In genomic region chr11:65555693-65556231, GRCh38 we compare ENCODE assay signal across 8 cellular contexts.
A peak's percentile ranks its signal among the peaks of the same experiment; 100 is the strongest.
DNase-seq lines count a peak whose midpoint lies in the region; ATAC-seq lines count a peak whose summit lies in the region.

No MANE protein-coding gene starts in this region.

- H3K27me3 Mint-ChIP-seq in activated naive CD8-positive, alpha-beta T cell treated with anti-CD3 and anti-CD28 coated beads, Interleukin-2, amount 50 U/mL, for 24 hours: no peaks in the 10 kb centered on the region

- peak; percentile 19 for DNase-seq in stimulated activated naive CD4-positive, alpha-beta T cell treated with Interleukin-2 at 50 U/mL for 16 hours (lab: John Stamatoyannopoulos, UW)
- DNase-seq in stimulated activated naive CD4-positive, alpha-beta T cell (lab: John Stamatoyannopoulos, UW): no peak
- no peak for DNase-seq in activated naive CD8-positive, alpha-beta T cell treated with anti-CD3 and anti-CD28 coated beads, Interleukin-2, amount 50 U/mL, for 24 hours
- DNase-seq in islet precursor cell (peak; percentile 88), NOMO-1 (lab: John Stamatoyannopoulos, UW; ENCODE audit: unreplicated experiment in 2 of 2) (no peak)
- no peak for DNase-seq in activated CD4-positive, CD25-positive, alpha-beta regulatory T cell treated with anti-CD3 and anti-CD28 coated beads, Interleukin-2, amount 50 U/mL, for 72 hours

- peak; percentile 9 for ATAC-seq in activated naive CD8-positive, alpha-beta T cell treated with anti-CD3 and anti-CD28 coated beads, Interleukin-2, amount 50 U/mL, for 24 hours
- ATAC-seq in HG03442 (IDR thresholded peaks at IDR 0.05; ENCODE audit: unreplicated experiment): no peak
- no peak for ATAC-seq in GM19324 (IDR thresholded peaks at IDR 0.05; ENCODE audit: low FRiP score, unreplicated experiment)

- H3K27ac Mint-ChIP-seq in activated naive CD8-positive, alpha-beta T cell treated with anti-CD3 and anti-CD28 coated beads, Interleukin-2, amount 50 U/mL, for 24 hours: peak overlapping the region; percentile 59

- no peaks in the 10 kb centered on the region for H3K36me3 Mint-ChIP-seq in activated naive CD8-positive, alpha-beta T cell treated with anti-CD3 and anti-CD28 coated beads, Interleukin-2, amount 50 U/mL, for 24 hours (ENCODE audit: low read depth)

- no peaks in the 10 kb centered on the region for H3K9me3 Mint-ChIP-seq in activated naive CD8-positive, alpha-beta T cell treated with anti-CD3 and anti-CD28 coated beads, Interleukin-2, amount 50 U/mL, for 24 hours

- H3K4me1 Mint-ChIP-seq in activated naive CD8-positive, alpha-beta T cell treated with anti-CD3 and anti-CD28 coated beads, Interleukin-2, amount 50 U/mL, for 24 hours: peaks cover 73% of the 10 kb centered on the region

- H3K4me3 Mint-ChIP-seq in activated naive CD8-positive, alpha-beta T cell treated with anti-CD3 and anti-CD28 coated beads, Interleukin-2, amount 50 U/mL, for 24 hours: peak overlapping the region; percentile 78

Comparison
In these comparisons a context has a peak if more than half of its experiments do, and no peak if none do; other contexts are left out.
1. DNase-seq: peak in stimulated activated naive CD4-positive, alpha-beta T cell treated with Interleukin-2 at 50 U/mL for 16 hours (single experiment) and islet precursor cell (single experiment); none in stimulated activated naive CD4-positive, alpha-beta T cell (0 of 6), activated naive CD8-positive, alpha-beta T cell treated with anti-CD3 and anti-CD28 coated beads, Interleukin-2, amount 50 U/mL, for 24 hours (single experiment), NOMO-1 (0 of 2) and activated CD4-positive, CD25-positive, alpha-beta regulatory T cell treated with anti-CD3 and anti-CD28 coated beads, Interleukin-2, amount 50 U/mL, for 72 hours (single experiment).